Comparison of ENCODE assay signal across 8 cellular contexts in the genomic region with DNA sequence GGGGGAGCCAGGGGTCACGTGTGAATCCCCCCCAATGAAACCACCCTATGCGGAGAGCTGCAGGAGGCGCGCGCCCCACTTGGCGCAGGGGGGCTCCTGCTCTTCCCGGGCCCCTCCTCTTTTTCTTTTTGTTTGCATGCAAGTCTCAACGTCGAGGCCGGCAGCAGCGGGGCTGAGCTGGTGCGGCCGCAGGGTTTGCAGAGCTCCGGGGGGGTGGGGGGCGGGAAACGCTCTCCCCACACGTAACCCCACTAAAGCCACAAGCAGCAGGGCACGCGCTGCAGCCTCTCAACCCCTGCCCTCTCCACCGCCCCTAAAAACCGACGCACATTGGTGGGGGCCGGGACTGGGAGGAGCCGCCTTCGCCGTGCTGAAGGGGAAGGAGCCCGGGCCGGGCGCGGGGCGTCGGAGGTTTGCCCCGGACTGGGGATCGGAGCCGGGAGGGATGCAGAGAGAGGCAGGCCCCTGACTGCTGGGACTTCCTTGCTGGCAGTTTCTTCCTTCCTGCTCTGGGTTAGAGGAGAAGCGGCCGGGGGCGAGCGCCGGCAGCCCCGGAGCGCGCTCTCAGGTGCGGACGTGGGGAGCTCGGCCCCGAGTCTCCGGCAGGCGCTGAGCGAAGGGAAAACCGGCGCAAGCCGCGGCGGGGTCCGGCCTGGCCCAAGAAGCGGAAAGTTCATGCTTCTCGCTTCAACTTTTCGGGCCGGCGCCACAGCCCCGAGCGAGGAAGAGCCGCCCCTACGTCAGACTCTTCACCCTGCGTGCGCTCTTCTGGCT. TPM values are rescaled to one million over a fixed set of nuclear protein-coding genes. Genes with fewer than 3 reads are reported as not detected.
A peak's percentile ranks its signal among the peaks of the same experiment; 100 is the strongest.
DNase-seq lines count a peak whose midpoint lies in the region; ATAC-seq and TF ChIP-seq lines count a peak whose summit lies in the region.

No MANE protein-coding gene starts in this region.

- peaks cover 29% of the 10 kb centered on the region for H3K36me3 ChIP-seq in MG63
- H3K36me3 ChIP-seq in lower lobe of right lung: peaks cover 22% of the 10 kb centered on the region

- no peaks in the 10 kb centered on the region for H3K36me3 Mint-ChIP-seq in dendritic cell treated with granulocyte-macrophage colony-stimulating factor and Interleukin-4, amounts not matched to agents 40 ng/mL and 50 ng/mL, for 4 days (ENCODE audit: low read depth)

- H3K27me3 ChIP-seq in MG63 (no peaks in the 10 kb centered on the region), lower lobe of right lung (ENCODE audit: low read depth) (no peaks in the 10 kb centered on the region)

- H3K4me3 Mint-ChIP-seq in dendritic cell treated with granulocyte-macrophage colony-stimulating factor and Interleukin-4, amounts not matched to agents 40 ng/mL and 50 ng/mL, for 4 days: peak overlapping the region; percentile 77

- H3K9me3 ChIP-seq in MG63: no peaks in the 10 kb centered on the region
- H3K9me3 ChIP-seq in lower lobe of right lung: no peaks in the 10 kb centered on the region

- H3K4me3 ChIP-seq in MG63 (peak overlapping the region; percentile 77), lower lobe of right lung (peak overlapping the region; percentile 82)

- H3K4me1 ChIP-seq in lower lobe of right lung: peaks cover 51% of the 10 kb centered on the region

- H3K9me3 Mint-ChIP-seq in dendritic cell treated with granulocyte-macrophage colony-stimulating factor and Interleukin-4, amounts not matched to agents 40 ng/mL and 50 ng/mL, for 4 days: no peaks in the 10 kb centered on the region

- intact Hi-C loops in dendritic cell treated with granulocyte-macrophage colony-stimulating factor and Interleukin-4, amounts not matched to agents 40 ng/mL and 50 ng/mL, for 4 days (cut with micrococcal nuclease): loop anchor here (10.0 kb wide), 1 partner anchor 213 kb away; a partner anchor contains a TSS
- intact Hi-C loops in lower lobe of right lung (cut with DNase I): no loop called here

- H3K27me3 Mint-ChIP-seq in dendritic cell treated with granulocyte-macrophage colony-stimulating factor and Interleukin-4, amounts not matched to agents 40 ng/mL and 50 ng/mL, for 4 days: peaks cover 83% of the 10 kb centered on the region

- TF ChIP-seq CTCF in lower lobe of right lung (IDR thresholded peaks at IDR 0.05): no peak

- peak; percentile 29 for ATAC-seq in GM21737 (IDR thresholded peaks at IDR 0.05; ENCODE audit: unreplicated experiment)
- peak; percentile 18 to 22 for ATAC-seq in activated CD4-positive, CD25-positive, alpha-beta regulatory T cell treated with anti-CD3 and anti-CD28 coated beads, Interleukin-2, amount 50 U/mL, for 24 hours
- peak; percentile 47 to 62 for ATAC-seq in lower lobe of right lung

- H3K27ac Mint-ChIP-seq in dendritic cell treated with granulocyte-macrophage colony-stimulating factor and Interleukin-4, amounts not matched to agents 40 ng/mL and 50 ng/mL, for 4 days: peak overlapping the region; percentile 20

- DNase-seq in EH (ENCODE audit: low read depth): peak; percentile 59
- peak; percentile 53 for DNase-seq in MG63
- DNase-seq in lower lobe of right lung: peak; percentile 72
- peak; percentile 56 to 64 for DNase-seq in stimulated activated CD8-positive, alpha-beta memory T cell treated with anti-CD3 and anti-CD28 coated beads, Interleukin-2, amount 100 ng/mL, for 1 hour (ENCODE audit: low read depth in 2 of 2)
- DNase-seq in epidermal melanocyte (ENCODE audit: insufficient read length, low spot score): no peak

- H3K4me1 Mint-ChIP-seq in dendritic cell treated with granulocyte-macrophage colony-stimulating factor and Interleukin-4, amounts not matched to agents 40 ng/mL and 50 ng/mL, for 4 days (ENCODE audit: low read depth): peaks cover 27% of the 10 kb centered on the region

- H3K27ac ChIP-seq in lower lobe of right lung: peak overlapping the region; percentile 91

RNA-seq across cellular contexts. Expression of a gene that starts 0.9 kb away (rescaled TPM):
- 21.5 and 60.0 TPM in 2 replicates for total RNA-seq in MG63 (2014; rRNA removed; shearing (Covaris generic); ENCODE audit: low replicate concordance)
- total RNA-seq in lower lobe of right lung: 137 TPM
